11 cellular contexts compared by ENCODE assay signal in genomic region chr18:6731197-6731596, GRCh38. TPM values are rescaled to one million over a fixed set of nuclear protein-coding genes. Genes with fewer than 3 reads are reported as not detected.
A peak's percentile ranks its signal among the peaks of the same experiment; 100 is the strongest.
DNase-seq lines count a peak whose midpoint lies in the region; FAIRE-seq and TF ChIP-seq lines count a peak whose summit lies in the region.
"Had no signal": no experiment of that assay in that cellular context is flagged by ENCODE, and none has a peak within 500 bp of the region (broad histone marks: within the 10 kb centered on the region; RNA-seq: fewer than 3 reads in every experiment).

No MANE protein-coding gene starts in this region.

- H2AFZ ChIP-seq in Karpas-422 (ENCODE audit: low read length) = no peak overlapping the region

- H3K36me3 ChIP-seq in HUES64 (ENCODE audit: insufficient read depth, low read length) (no peaks in the 10 kb centered on the region), muscle layer of colon (ENCODE audit: insufficient read depth, low read length) (no peaks in the 10 kb centered on the region), Karpas-422 (ENCODE audit: insufficient read depth, low read length) (no peaks in the 10 kb centered on the region)

- no peak for TF ChIP-seq CTCF in MCF 10A (IDR thresholded peaks at IDR 0.05; ENCODE audit: unreplicated experiment)

- CTCF ChIA-PET in MCF 10A (lab: Yijun Ruan, JAX) = interaction anchor here (0.6 to 1.7 kb wide), 5 partner anchors 11 to 846 kb away, joined by 3 to 7 read pairs (median 3); no protein-coding TSS in a partner anchor

- H3K27ac ChIP-seq in HUES64 (ENCODE audit: low read depth, low read length) (no peak overlapping the region; the same call in 1 of the 2 replicates), muscle layer of colon (ENCODE audit: low read depth, low read length) (peak overlapping the region; percentile 25), Karpas-422 (ENCODE audit: low read length) (no peak overlapping the region)

- H3K27me3 Mint-ChIP-seq in MCF 10A (ENCODE audit: insufficient read depth, unreplicated experiment) = no peaks in the 10 kb centered on the region

- FAIRE-seq in urothelium cell line (lab: Jason Lieb, UNC) = no peak

- BruUV-seq in MCF 10A (replicated peaks; lab: Mats Ljungman, UMichigan) = no TSS peak

- peaks cover 5% of the 10 kb centered on the region for H3K36me3 Mint-ChIP-seq in MCF 10A (ENCODE audit: insufficient read depth, unreplicated experiment)

- H3K9me3 ChIP-seq in HUES64 (ENCODE audit: insufficient read depth, low read depth, low read length) (no peaks in the 10 kb centered on the region), muscle layer of colon (ENCODE audit: low read length) (no peaks in the 10 kb centered on the region), Karpas-422 (ENCODE audit: low read length) (no peaks in the 10 kb centered on the region)

- H3K4me1 ChIP-seq in HUES64 (ENCODE audit: insufficient read depth, low read length) (peaks cover 62% of the 10 kb centered on the region), muscle layer of colon (ENCODE audit: insufficient read depth, low read length) (peaks cover 15% of the 10 kb centered on the region), Karpas-422 (ENCODE audit: low read length) (no peaks in the 10 kb centered on the region)

- 45% methylated on average over 6 of the region's 6 CpGs for WGBS in HUES64

- H3K4me3 ChIP-seq in HUES64 (ENCODE audit: low read length) (peak overlapping the region; percentile 74; the same call in 1 of the 2 replicates), muscle layer of colon (ENCODE audit: low read depth in 1 of 2, low read length in 2 of 2) (no peak overlapping the region), Karpas-422 (ENCODE audit: low read length) (no peak overlapping the region)

- H3K27me3 ChIP-seq in HUES64 (ENCODE audit: insufficient read depth, low read length) (no peaks in the 10 kb centered on the region), muscle layer of colon (ENCODE audit: control insufficient read depth in 1 of 2, insufficient read depth in 2 of 2, low read length in 2 of 2) (no peaks in the 10 kb centered on the region), Karpas-422 (ENCODE audit: low read length) (no peaks in the 10 kb centered on the region)

- peak overlapping the region; percentile 93 for H3K4me3 Mint-ChIP-seq in MCF 10A (ENCODE audit: unreplicated experiment)
- H3K4me3 Mint-ChIP-seq: activated T-cell treated with anti-CD3 and anti-CD28 coated beads, Interleukin-2, amount 50 U/mL, for 24 hours had no signal

- intact Hi-C loops in MCF 10A (cut with micrococcal nuclease) = loop anchor here (5.0 to 10.0 kb wide), 3 partner anchors 156 to 866 kb away; no protein-coding TSS in a partner anchor

- POLR2A ChIA-PET in MCF 10A (lab: Yijun Ruan, JAX) = interaction anchor here (0.6 to 3.0 kb wide), 2 partner anchors 10 to 42 kb away, joined by 3 to 18 read pairs; no protein-coding TSS in a partner anchor

- DNase-seq in AG08395 (ENCODE audit: low spot score) (peak; percentile 41), MCF 10A (ENCODE audit: unreplicated experiment) (peak; percentile 79), urothelium cell line (ENCODE audit: low spot score) (no peak), Karpas-422 (no peak), NOMO-1 treated with dmso at 0.1 percent for 144 hours (lab: John Stamatoyannopoulos, UW; ENCODE audit: unreplicated experiment) (no peak), germinal center (ENCODE audit: low spot score) (no peak)
- DNase-seq: activated T-cell treated with anti-CD3 and anti-CD28 coated beads, Interleukin-2, amount 50 U/mL, for 24 hours; effector memory CD4-positive, alpha-beta T cell; Right ventricle myocardium superior had no signal

- no peaks in the 10 kb centered on the region for H3K9me3 Mint-ChIP-seq in MCF 10A (ENCODE audit: unreplicated experiment)
- H3K9me3 Mint-ChIP-seq: activated T-cell treated with anti-CD3 and anti-CD28 coated beads, Interleukin-2, amount 50 U/mL, for 24 hours had no signal

- H4K20me1 ChIP-seq in Karpas-422 (ENCODE audit: insufficient read depth, low read depth, low read length) = no peaks in the 10 kb centered on the region

- H3K4me1 Mint-ChIP-seq in MCF 10A (ENCODE audit: insufficient read depth, unreplicated experiment) = peaks cover 19% of the 10 kb centered on the region

- H3K79me2 ChIP-seq in Karpas-422 (ENCODE audit: low read length) = no peaks in the 10 kb centered on the region

- H3K9ac ChIP-seq in HUES64 (ENCODE audit: low read depth, low read length) = no peak overlapping the region
- no peak overlapping the region for H3K9ac ChIP-seq in muscle layer of colon (ENCODE audit: low read length)
- no peak overlapping the region for H3K9ac ChIP-seq in Karpas-422 (ENCODE audit: low read length)

- no peaks in the 10 kb centered on the region for H3K9me2 ChIP-seq in Karpas-422 (replicated peaks; ENCODE audit: insufficient read depth, low read length)

- H3K4me2 ChIP-seq in Karpas-422 (ENCODE audit: low read depth, low read length, poor library complexity, severe bottlenecking) = no peak overlapping the region

- H3K27ac Mint-ChIP-seq in MCF 10A (ENCODE audit: low read depth, unreplicated experiment) = no peak overlapping the region
- H3K27ac Mint-ChIP-seq: activated T-cell treated with anti-CD3 and anti-CD28 coated beads, Interleukin-2, amount 50 U/mL, for 24 hours had no signal

RNA-seq across cellular contexts. Expression of gene ARHGAP28, which starts 1.7 kb away (rescaled TPM):
- 21.3 TPM for polyA plus RNA-seq in HUES64 (2013, experiment 1 of 2)
- 28.0 TPM for polyA plus RNA-seq in HUES64 (2013, experiment 2 of 2)
- 1.9 and 3.0 TPM in 2 replicates for total RNA-seq in MCF 10A (2022)
- not detected in 2 replicates for total RNA-seq in Karpas-422 (2014; rRNA removed; shearing (Covaris generic); ENCODE audit: low replicate concordance)

Comparison
In these comparisons a context has a peak if more than half of its experiments do, and no peak if none do; other contexts are left out.
1. DNase-seq: peak in AG08395 (single experiment) and MCF 10A (single experiment); none in urothelium cell line (single experiment), Karpas-422 (single experiment), NOMO-1 treated with dmso at 0.1 percent for 144 hours (single experiment) and germinal center (single experiment).